In genomic region chr7:112789824-112790650, GRCh38 we compare ENCODE assay signal across 8 cellular contexts. TPM values are rescaled to one million over a fixed set of nuclear protein-coding genes. Genes with fewer than 3 reads are reported as not detected.
DNase-seq lines count a peak whose midpoint lies in the region; ATAC-seq and TF ChIP-seq lines count a peak whose summit lies in the region.

Gene TMEM168, minus strand, starts transcription at chr7:112790393. Its CDS starts 5,568 bp downstream, at chr7:112784825.

- H3K9ac ChIP-seq in duodenal mucosa (ENCODE audit: low read depth in 1 of 2, low read length in 2 of 2) = peak within 1 kb of the TSS; percentile 91 to 98

- no peaks in the 10 kb centered on the region for H3K27me3 Mint-ChIP-seq in activated CD4-positive, alpha-beta memory T cell treated with anti-CD3 and anti-CD28 coated beads, Interleukin-2, amount 10 ng/mL, durations not matched to agents 7 days and 5 days

- no peaks in the 10 kb centered on the region for H3K9me3 ChIP-seq in duodenal mucosa (ENCODE audit: control insufficient read depth in 1 of 2, low read length in 2 of 2)

- intact Hi-C loops in lower leg skin (cut with DNase I; ENCODE audit: low total_unique reads) = no loop called here

- peak within 1 kb of the TSS; percentile 94 for H3K27ac ChIP-seq in C4-2B
- peak within 1 kb of the TSS; percentile 89 for H3K27ac ChIP-seq in duodenal mucosa (ENCODE audit: low read depth, low read length)

- DNase-seq in NCI-H774 (lab: John Stamatoyannopoulos, UW) (peak; percentile 72), lower leg skin (ENCODE audit: low spot score in 2 of 2) (peak; percentile 66 to 96)
- DNase-seq in activated CD4-positive, alpha-beta memory T cell treated with anti-CD3 and anti-CD28 coated beads, Interleukin-2, amount 10 ng/mL, durations not matched to agents 7 days and 5 days = peak; percentile 87
- peak; percentile 81 to 90 for DNase-seq in stimulated activated CD4-positive, alpha-beta T cell treated with anti-CD3 and anti-CD28 coated beads, Interleukin-4, amount 100 ng/mL, for 4 hours

- peak within 1 kb of the TSS; percentile 85 for H3K27ac Mint-ChIP-seq in activated CD4-positive, alpha-beta memory T cell treated with anti-CD3 and anti-CD28 coated beads, Interleukin-2, amount 10 ng/mL, durations not matched to agents 7 days and 5 days

- H3K27me3 ChIP-seq in duodenal mucosa (ENCODE audit: control insufficient read depth in 1 of 2, insufficient read depth in 2 of 2, low read length in 2 of 2) = no peaks in the 10 kb centered on the region

- WGBS in lower leg skin, 2 donors = 0% methylated on average over 34 to 57 of the region's 68 CpGs

- TF ChIP-seq CTCF in C4-2B (conservative IDR thresholded peaks at IDR 0.05) (peak; percentile 11; the same call in 1 of the 2 replicates), lower leg skin (IDR thresholded peaks at IDR 0.05) (no peak)

- H3K9me3 Mint-ChIP-seq in activated CD4-positive, alpha-beta memory T cell treated with anti-CD3 and anti-CD28 coated beads, Interleukin-2, amount 10 ng/mL, durations not matched to agents 7 days and 5 days = no peaks in the 10 kb centered on the region

- POLR2A ChIA-PET in activated CD4-positive, alpha-beta memory T cell treated with anti-CD3 and anti-CD28 coated beads, Interleukin-2, amount 10 ng/mL, durations not matched to agents 7 days and 5 days (lab: Charles Lee) = interaction anchor here (0.8 to 1.7 kb wide), 4 partner anchors 16 to 339 kb away, joined by 3 to 5 read pairs (median 4); a partner anchor contains a TSS

- CTCF ChIA-PET in activated CD4-positive, alpha-beta memory T cell treated with anti-CD3 and anti-CD28 coated beads, Interleukin-2, amount 10 ng/mL, durations not matched to agents 7 days and 5 days (lab: Charles Lee) = no interaction called here

- H3K4me1 Mint-ChIP-seq in activated CD4-positive, alpha-beta memory T cell treated with anti-CD3 and anti-CD28 coated beads, Interleukin-2, amount 10 ng/mL, durations not matched to agents 7 days and 5 days = peaks cover 40% of the 10 kb centered on the region

- H3K36me3 Mint-ChIP-seq in activated CD4-positive, alpha-beta memory T cell treated with anti-CD3 and anti-CD28 coated beads, Interleukin-2, amount 10 ng/mL, durations not matched to agents 7 days and 5 days (ENCODE audit: low read depth) = peaks cover 12% of the 10 kb centered on the region

- TF ChIP-seq POLR2A in lower leg skin (IDR thresholded peaks at IDR 0.05) = no peak

- peak within 1 kb of the TSS; percentile 81 to 99 for H3K4me3 ChIP-seq in duodenal mucosa (ENCODE audit: low read depth in 1 of 2, low read length in 2 of 2)
- H3K4me3 ChIP-seq in lower leg skin (ENCODE audit: low read depth, poor library complexity, severe bottlenecking) = peak within 1 kb of the TSS; percentile 84

- peaks cover 0 to 3% of the 10 kb centered on the region in 2 donors for H3K36me3 ChIP-seq in duodenal mucosa (ENCODE audit: control insufficient read depth in 1 of 2, insufficient read depth in 2 of 2, low read length in 2 of 2)

- H3K4me3 Mint-ChIP-seq in activated CD4-positive, alpha-beta memory T cell treated with anti-CD3 and anti-CD28 coated beads, Interleukin-2, amount 10 ng/mL, durations not matched to agents 7 days and 5 days = peak within 1 kb of the TSS; percentile 95

- peak; percentile 82 for ATAC-seq in GM19328 (IDR thresholded peaks at IDR 0.05; ENCODE audit: unreplicated experiment)
- ATAC-seq in HG03520 (IDR thresholded peaks at IDR 0.05; ENCODE audit: unreplicated experiment) = peak; percentile 78

- H3K4me1 ChIP-seq in duodenal mucosa (ENCODE audit: control insufficient read depth in 1 of 2, insufficient read depth in 2 of 2, low read length in 2 of 2) = peaks cover 10 to 16% of the 10 kb centered on the region in 2 donors

RNA-seq across cellular contexts. Expression of gene TMEM168, which starts in this region (rescaled TPM):
- 10 to 100 TPM; 15.3 to 19.5 TPM for total RNA-seq in activated CD4-positive, alpha-beta memory T cell treated with anti-CD3 and anti-CD28 coated beads, Interleukin-2, amount 10 ng/mL, durations not matched to agents 7 days and 5 days
- 10 to 100 TPM; 19.0 to 27.1 (median 24.9) TPM for total RNA-seq in lower leg skin

Comparison
In these comparisons a context has a peak if more than half of its experiments do, and no peak if none do; other contexts are left out.
1. Peak in every context shown above with its lines: DNase-seq, ATAC-seq, H3K4me3 ChIP-seq and H3K27ac ChIP-seq.